In the genomic region with DNA sequence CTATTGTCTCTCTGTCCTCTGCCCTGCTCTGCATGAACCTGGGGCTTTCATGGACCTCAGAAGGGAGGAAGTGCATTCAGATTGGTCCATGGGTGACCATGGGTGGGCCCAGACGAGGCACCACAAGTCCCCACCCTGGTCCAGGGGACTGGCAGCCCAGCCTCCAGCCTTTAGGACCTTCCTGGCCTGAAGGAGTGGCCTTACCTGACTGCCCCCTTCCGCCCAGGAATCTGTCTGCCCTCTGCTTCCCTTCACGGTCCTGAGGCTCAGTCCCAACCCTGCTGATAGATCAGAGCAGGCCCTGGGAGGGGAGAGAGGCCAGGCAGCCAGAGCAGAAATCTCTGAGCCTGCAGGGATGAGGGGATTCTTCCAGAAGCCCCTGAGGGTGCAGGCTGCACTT, we compare ENCODE assay signal across 19 cellular contexts.
A peak's percentile ranks its signal among the peaks of the same experiment; 100 is the strongest.
DNase-seq lines count a peak whose midpoint lies in the region; ATAC-seq and TF ChIP-seq lines count a peak whose summit lies in the region.
"Had no signal": no experiment of that assay in that cellular context is flagged by ENCODE, and none has a peak within 500 bp of the region (broad histone marks: within the 10 kb centered on the region; RNA-seq: fewer than 3 reads in every experiment).

No MANE protein-coding gene starts in this region.

- H3K27ac ChIP-seq in neuronal stem cell (replicated peaks; ENCODE audit: low read length) (no peak overlapping the region), OCI-LY7 (ENCODE audit: low read depth, low read length, poor library complexity, severe bottlenecking) (no peak overlapping the region), mesenchymal stem cell (ENCODE audit: low read length, poor library complexity, severe bottlenecking) (no peak overlapping the region)
- H3K27ac ChIP-seq: 22Rv1, A549, C4-2B had no signal

- H3K9me3 ChIP-seq in neuronal stem cell (replicated peaks in 1 of 2; ENCODE audit: control insufficient read depth in 2 of 2, insufficient read depth in 1 of 2, low read depth in 1 of 2, low read length in 2 of 2) (peaks cover 0 to 2% of the 10 kb centered on the region in 2 donors), OCI-LY7 (ENCODE audit: low read length) (no peaks in the 10 kb centered on the region), mesenchymal stem cell (ENCODE audit: control insufficient read depth, low read length) (peaks cover 17% of the 10 kb centered on the region)
- H3K9me3 ChIP-seq: A549 had no signal

- ATAC-seq in activated CD4-positive, CD25-positive, alpha-beta regulatory T cell treated with anti-CD3 and anti-CD28 coated beads, Interleukin-2, amount 50 U/mL, for 24 hours: no peak
- ATAC-seq in stimulated activated memory B cell treated with anti-CD40 and anti-IgM and Interleukin-4, amounts not matched to agents 10 μg/mL and 1 μg/mL and 100 μg/mL, for 72 hours: peak; percentile 20
- ATAC-seq: A549, GM23338, HCT116 had no signal

- H2BK15ac ChIP-seq in neuronal stem cell (ENCODE audit: low read length) (no peak overlapping the region), mesenchymal stem cell (ENCODE audit: low read depth, poor library complexity, severe bottlenecking) (no peak overlapping the region)

- H2BK120ac ChIP-seq in neuronal stem cell (ENCODE audit: low read depth, low read length) (no peak overlapping the region), mesenchymal stem cell (ENCODE audit: low read depth, low read length) (no peak overlapping the region)

- H3K4ac ChIP-seq in neuronal stem cell (ENCODE audit: low read length) (no peak overlapping the region), mesenchymal stem cell (ENCODE audit: low read depth in 1 of 2, low read length in 2 of 2) (no peak overlapping the region)

- H3K23ac ChIP-seq in neuronal stem cell (ENCODE audit: low read depth, low read length, poor library complexity) (no peak overlapping the region), mesenchymal stem cell (ENCODE audit: low read length in 2 of 2) (no peak overlapping the region)

- H3K79me1 ChIP-seq in neuronal stem cell (ENCODE audit: low read depth, low read length) (no peaks in the 10 kb centered on the region), mesenchymal stem cell (replicated peaks; ENCODE audit: low read length, poor library complexity, severe bottlenecking) (no peaks in the 10 kb centered on the region)

- H3K9me2 ChIP-seq in OCI-LY7 (ENCODE audit: insufficient read depth, low read length): no peaks in the 10 kb centered on the region

- H3K9ac ChIP-seq in neuronal stem cell (ENCODE audit: low read depth, low read length, poor library complexity): no peak overlapping the region
- no peak overlapping the region for H3K9ac ChIP-seq in mesenchymal stem cell (ENCODE audit: low read length)

- H2BK12ac ChIP-seq in neuronal stem cell (ENCODE audit: low read length): no peak overlapping the region
- no peak overlapping the region for H2BK12ac ChIP-seq in mesenchymal stem cell (ENCODE audit: low read length in 2 of 2)

- POLR2A ChIA-PET in OCI-LY7 (lab: Charles Lee): no interaction called here

- H3K4me3 ChIP-seq in neuronal stem cell (ENCODE audit: low read length in 2 of 2): no peak overlapping the region
- no peak overlapping the region for H3K4me3 ChIP-seq in OCI-LY7 (ENCODE audit: low read depth, low read length, poor library complexity, severe bottlenecking)
- no peak overlapping the region for H3K4me3 ChIP-seq in mesenchymal stem cell (ENCODE audit: insufficient read depth in 1 of 2, low read depth in 1 of 2, low read length in 2 of 2)
- H3K4me3 ChIP-seq: A549, GM23338 had no signal

- H3K4me1 Mint-ChIP-seq in stimulated activated memory B cell treated with anti-CD40 and anti-IgM and Interleukin-4, amounts not matched to agents 10 μg/mL and 1 μg/mL and 100 μg/mL, for 72 hours: no peaks in the 10 kb centered on the region
- H3K4me1 Mint-ChIP-seq: CD4-positive, alpha-beta memory T cell; GM23338 had no signal

- H2AK5ac ChIP-seq in neuronal stem cell (ENCODE audit: low read depth, low read length): no peak overlapping the region
- no peak overlapping the region for H2AK5ac ChIP-seq in mesenchymal stem cell (ENCODE audit: low read length, severe bottlenecking)

- no peaks in the 10 kb centered on the region for H3K27me3 ChIP-seq in neuronal stem cell (ENCODE audit: control insufficient read depth in 3 of 3, insufficient read depth in 3 of 3, low read depth in 1 of 3, low read length in 3 of 3)
- no peaks in the 10 kb centered on the region for H3K27me3 ChIP-seq in mesenchymal stem cell (ENCODE audit: control insufficient read depth in 1 of 2, insufficient read depth in 1 of 2, low read length in 2 of 2)

- peaks cover 3% of the 10 kb centered on the region for H3K9me3 Mint-ChIP-seq in stimulated activated memory B cell treated with anti-CD40 and anti-IgM and Interleukin-4, amounts not matched to agents 10 μg/mL and 1 μg/mL and 100 μg/mL, for 72 hours
- H3K9me3 Mint-ChIP-seq: HFFc6 had no signal

- CTCF ChIA-PET in OCI-LY7 (lab: Charles Lee; ENCODE audit: unreplicated experiment): no interaction called here

- DNase-seq in activated CD4-positive, CD25-positive, alpha-beta regulatory T cell treated with anti-CD3 and anti-CD28 coated beads, Interleukin-2, amount 50 U/mL, for 72 hours: peak; percentile 17
- no peak for DNase-seq in neuronal stem cell (ENCODE audit: low spot score)
- DNase-seq in OCI-LY7 (ENCODE audit: low spot score): no peak
- DNase-seq in HUDEP-2 (lab: John Stamatoyannopoulos, UW; ENCODE audit: unreplicated experiment in 76 of 76): no peak
- no peak for DNase-seq in mesenchymal stem cell
- DNase-seq: AML-193; CD4-positive, alpha-beta memory T cell; DMS153; DMS79; GF-D8; H7; HFFc6 had no signal

- H2BK5ac ChIP-seq in neuronal stem cell (ENCODE audit: low read length) (no peak overlapping the region), mesenchymal stem cell (ENCODE audit: low read depth, low read length, poor library complexity, severe bottlenecking) (no peak overlapping the region)

- no peaks in the 10 kb centered on the region for H4K20me1 ChIP-seq in OCI-LY7 (ENCODE audit: insufficient read depth, low read length)

- H3K14ac ChIP-seq in neuronal stem cell (ENCODE audit: low read length): no peak overlapping the region
- peak overlapping the region in 1 of 2 experiments; percentile 35 for H3K14ac ChIP-seq in mesenchymal stem cell (ENCODE audit: low read length in 2 of 2)

- H3K18ac ChIP-seq in neuronal stem cell (ENCODE audit: low read length) (no peak overlapping the region), mesenchymal stem cell (ENCODE audit: low read depth in 1 of 2, low read length in 2 of 2) (no peak overlapping the region)

- no peak overlapping the region for H3K4me3 Mint-ChIP-seq in stimulated activated memory B cell treated with anti-CD40 and anti-IgM and Interleukin-4, amounts not matched to agents 10 μg/mL and 1 μg/mL and 100 μg/mL, for 72 hours
- H3K4me3 Mint-ChIP-seq: CD4-positive, alpha-beta memory T cell; GM23338; HFFc6 had no signal

- H3K4me1 ChIP-seq in neuronal stem cell (ENCODE audit: control insufficient read depth in 2 of 2, insufficient read depth in 1 of 2, low read depth in 1 of 2, low read length in 2 of 2): no peaks in the 10 kb centered on the region
- H3K4me1 ChIP-seq in OCI-LY7 (ENCODE audit: insufficient read depth, low read length, poor library complexity, severe bottlenecking): no peaks in the 10 kb centered on the region
- no peaks in the 10 kb centered on the region for H3K4me1 ChIP-seq in mesenchymal stem cell (ENCODE audit: control insufficient read depth, insufficient read depth, low read depth, low read length)
- H3K4me1 ChIP-seq: A549 had no signal

- BruUV-seq in OCI-LY7 (replicated peaks; lab: Mats Ljungman, UMichigan): no TSS peak

- no CpG with 5 or more reads among the region's 3 CpGs for WGBS in neuronal stem cell (ENCODE audit: extremely low coverage in 2 of 2, insufficient read length in 2 of 2, insufficient replicate concordance in 1 of 2), 2 donors
- 80% methylated on average over 3 of the region's 3 CpGs for WGBS in mesenchymal stem cell

- H4K8ac ChIP-seq in neuronal stem cell (ENCODE audit: low read depth, low read length) (no peak overlapping the region), mesenchymal stem cell (ENCODE audit: low read length) (no peak overlapping the region)

- no peak for TF ChIP-seq CTCF in OCI-LY7 (conservative IDR thresholded peaks at IDR 0.05; ENCODE audit: low read length)

- H3K36me3 Mint-ChIP-seq in stimulated activated memory B cell treated with anti-CD40 and anti-IgM and Interleukin-4, amounts not matched to agents 10 μg/mL and 1 μg/mL and 100 μg/mL, for 72 hours: no peaks in the 10 kb centered on the region
- H3K36me3 Mint-ChIP-seq: CD4-positive, alpha-beta memory T cell had no signal

- H3K4me2 ChIP-seq in neuronal stem cell (ENCODE audit: insufficient read depth, low read length, poor library complexity, severe bottlenecking) (no peak overlapping the region), OCI-LY7 (ENCODE audit: low read length) (no peak overlapping the region), mesenchymal stem cell (ENCODE audit: low read length, poor library complexity, severe bottlenecking) (no peak overlapping the region)
- H3K4me2 ChIP-seq: A549, GM23338 had no signal

- H4K91ac ChIP-seq in neuronal stem cell (ENCODE audit: low read depth, low read length, poor library complexity): no peak overlapping the region
- no peak overlapping the region for H4K91ac ChIP-seq in mesenchymal stem cell (ENCODE audit: low read length)

- H3K27ac Mint-ChIP-seq in stimulated activated memory B cell treated with anti-CD40 and anti-IgM and Interleukin-4, amounts not matched to agents 10 μg/mL and 1 μg/mL and 100 μg/mL, for 72 hours: no peak overlapping the region
- H3K27ac Mint-ChIP-seq: CD4-positive, alpha-beta memory T cell; GM23338; HFFc6 had no signal

- no peaks in the 10 kb centered on the region for H3K79me2 ChIP-seq in OCI-LY7 (ENCODE audit: insufficient read depth, low read depth, low read length)

- H3K36me3 ChIP-seq in neuronal stem cell (replicated peaks in 1 of 2; ENCODE audit: control insufficient read depth in 2 of 2, insufficient read depth in 2 of 2, low read length in 2 of 2) (no peaks in the 10 kb centered on the region), OCI-LY7 (ENCODE audit: insufficient read depth, low read length) (no peaks in the 10 kb centered on the region), mesenchymal stem cell (ENCODE audit: control insufficient read depth in 1 of 2, insufficient read depth in 2 of 2, low read depth in 1 of 2, low read length in 2 of 2) (peaks cover 0 to 14% of the 10 kb centered on the region in 2 experiments)

- H2AFZ ChIP-seq in neuronal stem cell (ENCODE audit: low read length): peak overlapping the region; percentile 53
- no peak overlapping the region for H2AFZ ChIP-seq in OCI-LY7 (ENCODE audit: low read length)
- no peak overlapping the region for H2AFZ ChIP-seq in mesenchymal stem cell (ENCODE audit: low read depth, low read length)
- H2AFZ ChIP-seq: GM23338 had no signal

- intact Hi-C loops in OCI-LY7 (cut with micrococcal nuclease; ENCODE audit: unreplicated experiment): no loop called here

- no peaks in the 10 kb centered on the region for H3K27me3 Mint-ChIP-seq in stimulated activated memory B cell treated with anti-CD40 and anti-IgM and Interleukin-4, amounts not matched to agents 10 μg/mL and 1 μg/mL and 100 μg/mL, for 72 hours
- H3K27me3 Mint-ChIP-seq: CD4-positive, alpha-beta memory T cell had no signal
